ENCODE assay signal across 25 cellular contexts in genomic region chr2:118589726-118590125, GRCh38.
DNase-seq lines count a peak whose midpoint lies in the region; ATAC-seq, FAIRE-seq and TF ChIP-seq lines count a peak whose summit lies in the region.
"Had no signal": no experiment of that assay in that cellular context is flagged by ENCODE, and none has a peak within 500 bp of the region (broad histone marks: within the 10 kb centered on the region; RNA-seq: fewer than 3 reads in every experiment).

No MANE protein-coding gene starts in this region.

- H3K9me3 ChIP-seq in H1 (ENCODE audit: insufficient read depth in 2 of 2, low read depth in 1 of 2, low read length in 1 of 2): no peaks in the 10 kb centered on the region
- H3K9me3 ChIP-seq in T-helper 17 cell (ENCODE audit: control insufficient read depth, low read length, poor library complexity, severe bottlenecking): no peaks in the 10 kb centered on the region
- H3K9me3 ChIP-seq: A549, BE2C, HAP-1 had no signal

- 88% methylated on average over 3 of the region's 3 CpGs; no CpG with 5 or more reads in 1 of the 2 experiments for WGBS in H1 (ENCODE audit: extremely low coverage in 1 of 2, insufficient coverage in 1 of 2, insufficient read length in 1 of 2, insufficient replicate concordance in 2 of 2, low coverage in 1 of 2, low lambda C conversion rate in 2 of 2, missing lambda C conversion rate in 1 of 2), 2 experiments

- no peaks in the 10 kb centered on the region for H3K4me1 ChIP-seq in H1 (replicated peaks in 1 of 4; ENCODE audit: control insufficient read depth in 3 of 4, insufficient read depth in 4 of 4, low read length in 3 of 4)
- H3K4me1 ChIP-seq: A549, BE2C, HAP-1 had no signal

- H3K23me2 ChIP-seq in H1 (ENCODE audit: low read depth, low read length): no peaks in the 10 kb centered on the region

- H3K9ac ChIP-seq in H1 (replicated peaks in 1 of 4; ENCODE audit: extremely low read depth in 1 of 4, low read depth in 3 of 4, low read length in 3 of 4): no peak overlapping the region
- H3K9ac ChIP-seq: BLaER1 treated with 17β-estradiol and CSF1 and Interleukin-3, amounts not matched to agents 10 nM and 100 nM had no signal

- H2BK120ac ChIP-seq in H1 (replicated peaks; ENCODE audit: low read depth, low read length): no peak overlapping the region

- no peak overlapping the region for H4K5ac ChIP-seq in H1 (ENCODE audit: insufficient read length, low read depth, low read length)

- H3K27me3 ChIP-seq in H7 (ENCODE audit: control insufficient read depth, insufficient read depth, low read length) (no peaks in the 10 kb centered on the region), H1 (replicated peaks in 1 of 4; ENCODE audit: control insufficient read depth in 3 of 4, extremely low read depth in 1 of 4, insufficient read depth in 3 of 4, low read length in 3 of 4) (peaks cover 0 to 1% (median 0%) of the 10 kb centered on the region in 4 experiments; a peak in 1 of 7 replicates)
- H3K27me3 ChIP-seq: BE2C; BLaER1 treated with 17β-estradiol and CSF1 and Interleukin-3, amounts not matched to agents 10 nM and 100 nM had no signal

- no peak overlapping the region for H3K27ac ChIP-seq in H1 (ENCODE audit: low read depth, low read length)
- H3K27ac ChIP-seq: A549; BLaER1 treated with 17β-estradiol and CSF1 and Interleukin-3, amounts not matched to agents 10 nM and 100 nM had no signal

- no peaks in the 10 kb centered on the region for H3K79me2 ChIP-seq in H1 (ENCODE audit: control insufficient read depth in 1 of 2, insufficient read depth in 2 of 2, low read length in 2 of 2)

- H2BK15ac ChIP-seq in H1 (ENCODE audit: low read length): no peak overlapping the region

- H3K27ac Mint-ChIP-seq in T-helper 17 cell: no peak overlapping the region
- H3K27ac Mint-ChIP-seq: CD14-positive monocyte; CD4-positive, alpha-beta T cell; CD8-positive, alpha-beta memory T cell; HFFc6 had no signal

- no peak overlapping the region for H2AK5ac ChIP-seq in H1 (ENCODE audit: low read depth, low read length)

- H3K56ac ChIP-seq in H1 (replicated peaks; ENCODE audit: insufficient read length, low read depth, low read length): no peak overlapping the region

- H3K79me1 ChIP-seq in H1 (ENCODE audit: low read depth, low read length): no peaks in the 10 kb centered on the region

- TF ChIP-seq RAD21 in H1 (IDR thresholded peaks at IDR 0.05 in 1 of 2, conservative IDR thresholded peaks at IDR 0.05 in 1 of 2; ENCODE audit: low read depth in 2 of 2, low read length in 2 of 2): peak; percentile 36 to 51

- no peaks in the 10 kb centered on the region for H3K36me3 Mint-ChIP-seq in T-helper 17 cell (ENCODE audit: low read depth)
- H3K36me3 Mint-ChIP-seq: CD14-positive monocyte; CD8-positive, alpha-beta memory T cell had no signal

- TF ChIP-seq EP300 in H1 (IDR thresholded peaks at IDR 0.05; ENCODE audit: borderline replicate concordance in 1 of 2, low read depth in 2 of 2, low read length in 2 of 2): no peak

- peaks cover 12% of the 10 kb centered on the region for H3K27me3 Mint-ChIP-seq in T-helper 17 cell
- H3K27me3 Mint-ChIP-seq: CD8-positive, alpha-beta memory T cell had no signal

- H3K36me3 ChIP-seq in H7 (replicated peaks; ENCODE audit: control insufficient read depth, insufficient read depth, low read length): no peaks in the 10 kb centered on the region
- no peaks in the 10 kb centered on the region for H3K36me3 ChIP-seq in H1 (ENCODE audit: control insufficient read depth in 2 of 4, insufficient read depth in 4 of 4, low read length in 3 of 4)
- H3K36me3 ChIP-seq: BE2C; BLaER1 treated with 17β-estradiol and CSF1 and Interleukin-3, amounts not matched to agents 10 nM and 100 nM; HAP-1 had no signal

- H3K4me1 Mint-ChIP-seq in T-helper 17 cell: no peaks in the 10 kb centered on the region
- H3K4me1 Mint-ChIP-seq: CD14-positive monocyte; CD8-positive, alpha-beta memory T cell had no signal

- no peak overlapping the region for H2BK12ac ChIP-seq in H1 (ENCODE audit: low read depth, low read length)

- H3K14ac ChIP-seq in H1 (ENCODE audit: insufficient read length): no peak overlapping the region

- DNase-seq in H7 (peak; percentile 45), H1 (ENCODE audit: low read depth in 1 of 2, low spot score in 2 of 2) (no peak), iPS-NIHi11 (ENCODE audit: low spot score) (peak; percentile 40), urothelium cell line (ENCODE audit: low spot score) (no peak), nucleus accumbens (lab: John Stamatoyannopoulos, UW) (no peak), T-helper 17 cell (no peak)
- DNase-seq: 8988T; ACHN; AML-193; BE2C; CD4-positive, alpha-beta T cell; CD8-positive, alpha-beta memory T cell; DMS 273 treated with DMSO at 0.1 percent for 48 hours; DMS79 treated with DMSO at 0.1 percent for 48 hours; GF-D8; GOT3; HFFc6 had no signal

- ATAC-seq in GM18909 (IDR thresholded peaks at IDR 0.05; ENCODE audit: poor library complexity, unreplicated experiment): no peak
- no peak for ATAC-seq in T-helper 17 cell
- ATAC-seq: A549 had no signal

- H3K4me3 Mint-ChIP-seq in T-helper 17 cell: no peak overlapping the region
- H3K4me3 Mint-ChIP-seq: CD14-positive monocyte; CD4-positive, alpha-beta T cell; CD8-positive, alpha-beta memory T cell; HFFc6 had no signal

- H2BK5ac ChIP-seq in H1 (ENCODE audit: low read depth, low read length): no peak overlapping the region

- H2BK20ac ChIP-seq in H1 (ENCODE audit: low read length): no peak overlapping the region

- no peak overlapping the region for H4K91ac ChIP-seq in H1 (replicated peaks; ENCODE audit: insufficient read length, low read length)

- no peak overlapping the region for H4K8ac ChIP-seq in H1 (ENCODE audit: extremely low read depth, insufficient read depth, low read length)

- H3K4me2 ChIP-seq in H1 (ENCODE audit: insufficient read depth in 1 of 2, low read depth in 2 of 2, low read length in 2 of 2): no peak overlapping the region
- H3K4me2 ChIP-seq: A549; BLaER1 treated with 17β-estradiol and CSF1 and Interleukin-3, amounts not matched to agents 10 nM and 100 nM had no signal

- no peak overlapping the region for H3K4ac ChIP-seq in H1 (replicated peaks; ENCODE audit: insufficient read length, low read depth, low read length)

- FAIRE-seq in H1 (lab: Jason Lieb, UNC) (no peak), urothelium cell line (lab: Jason Lieb, UNC) (peak; percentile 32)
- FAIRE-seq: A549, D721Med, GM12891, GM19239 had no signal

- TF ChIP-seq CTCF in H1 (IDR thresholded peaks at IDR 0.05; ENCODE audit: control extremely low read depth in 1 of 3, insufficient read depth in 1 of 3, low read depth in 1 of 3, low read length in 3 of 3): peak; percentile 18 to 32 (median 23); a peak in 3 of 4 replicates

- no peaks in the 10 kb centered on the region for H4K20me1 ChIP-seq in H1 (replicated peaks in 1 of 2; ENCODE audit: control insufficient read depth in 1 of 2, insufficient read depth in 2 of 2, low read length in 2 of 2)
- H4K20me1 ChIP-seq: BLaER1 treated with 17β-estradiol and CSF1 and Interleukin-3, amounts not matched to agents 10 nM and 100 nM had no signal

- POLR2A ChIA-PET in H1 (lab: Charles Lee; ENCODE audit: partially characterized antibody): no interaction called here

- TF ChIP-seq POLR2A in H1 (IDR thresholded peaks at IDR 0.05; ENCODE audit: control extremely low read depth in 1 of 2, low read depth in 2 of 2, low read length in 2 of 2): no peak

- H3K4me3 ChIP-seq in H7 (ENCODE audit: insufficient read depth, low read depth, low read length) (no peak overlapping the region), H1 (ENCODE audit: extremely low read depth in 1 of 4, insufficient read depth in 2 of 4, low read depth in 3 of 4, low read length in 4 of 4) (no peak overlapping the region)
- H3K4me3 ChIP-seq: A549; BLaER1 treated with 17β-estradiol and CSF1 and Interleukin-3, amounts not matched to agents 10 nM and 100 nM; HAP-1 had no signal

- no peak overlapping the region for H3K23ac ChIP-seq in H1 (ENCODE audit: insufficient read length)

- CTCF ChIA-PET in H1 (lab: Charles Lee; ENCODE audit: partially characterized antibody): interaction anchor here (1.4 kb wide), 1 partner anchor 15 kb away, joined by 4 read pairs; no protein-coding TSS in a partner anchor

- no peak overlapping the region for H3K18ac ChIP-seq in H1 (ENCODE audit: extremely low read depth, low read length)

- no peak overlapping the region for H2AFZ ChIP-seq in H1 (ENCODE audit: low read length)

TF ChIP-seq in H1, 55 proteins besides CTCF, POLR2A, EP300 and RAD21:
- TF ChIP-seq RBBP5 (IDR thresholded peaks at IDR 0.05; ENCODE audit: borderline replicate concordance, low read depth, low read length) (no peak), GABPA (IDR thresholded peaks at IDR 0.05; ENCODE audit: borderline replicate concordance, insufficient read depth, low read length) (no peak), HDAC2 (IDR thresholded peaks at IDR 0.05; ENCODE audit: borderline replicate concordance in 1 of 2, low read depth in 2 of 2, low read length in 2 of 2) (no peak), CHD2 (IDR thresholded peaks at IDR 0.05; ENCODE audit: low read length) (no peak), MAX (IDR thresholded peaks at IDR 0.05) (no peak), KDM1A (IDR thresholded peaks at IDR 0.05; ENCODE audit: borderline replicate concordance, low read length) (no peak), KDM5A (IDR thresholded peaks at IDR 0.05; ENCODE audit: low read length) (no peak), TBP (IDR thresholded peaks at IDR 0.05; ENCODE audit: low read depth, low read length) (no peak), TEAD4 (IDR thresholded peaks at IDR 0.05; ENCODE audit: low read depth, low read length) (no peak), SP4 (IDR thresholded peaks at IDR 0.05; ENCODE audit: low read length) (no peak), NANOG (IDR thresholded peaks at IDR 0.05; ENCODE audit: insufficient read depth, low read depth, low read length, poor library complexity, severe bottlenecking) (no peak), BCL11A (IDR thresholded peaks at IDR 0.05; ENCODE audit: low read depth in 2 of 2, low read length in 2 of 2) (no peak), SIRT6 (IDR thresholded peaks at IDR 0.05; ENCODE audit: low read length) (no peak), TCF12 (IDR thresholded peaks at IDR 0.05; ENCODE audit: low read depth, low read length) (no peak), MAFK (IDR thresholded peaks at IDR 0.05; ENCODE audit: low read depth, low read length) (no peak), BACH1 (IDR thresholded peaks at IDR 0.05; ENCODE audit: low read length) (no peak)

Comparison
In these comparisons a context has a peak if more than half of its experiments do, and no peak if none do; other contexts are left out.
1. DNase-seq: peak in H7 (single experiment) and iPS-NIHi11 (single experiment); none in H1 (0 of 2), urothelium cell line (single experiment), nucleus accumbens (0 of 56) and T-helper 17 cell (0 of 3).